In genomic region chr14:42671636-42672035, GRCh38 we compare ENCODE assay signal across 20 cellular contexts.
"Had no signal": no experiment of that assay in that cellular context is flagged by ENCODE, and none has a peak within 500 bp of the region (broad histone marks: within the 10 kb centered on the region; RNA-seq: fewer than 3 reads in every experiment).

No MANE protein-coding gene starts in this region.

- H3K27me3 ChIP-seq: esophagus squamous epithelium, gastroesophageal sphincter, left lung, stomach, transverse colon had no signal

- H3K4me3 ChIP-seq: esophagus squamous epithelium, gastroesophageal sphincter, left lung, lower lobe of right lung, prostate gland, skin epidermis, stomach, thoracic aorta, transverse colon had no signal

- H3K27ac Mint-ChIP-seq: immature natural killer cell, memory B cell, nephron had no signal

- H2AFZ ChIP-seq: parathyroid adenoma had no signal

- DNase-seq: cerebellar nuclear complex; dermis blood vessel endothelial cell; esophagus squamous epithelium; immature natural killer cell; left lung; lower lobe of right lung; midbrain; retina; stimulated activated naive CD4-positive, alpha-beta T cell; stomach; substantia nigra; transverse colon had no signal

- ATAC-seq: gastroesophageal sphincter, left lung, lower lobe of right lung, sciatic nerve had no signal

- H3K9me3 ChIP-seq: esophagus squamous epithelium, gastroesophageal sphincter, lower lobe of right lung, prostate gland, stomach, thoracic aorta, transverse colon had no signal

- H3K4me1 Mint-ChIP-seq: immature natural killer cell, memory B cell, nephron had no signal

- H3K4me1 ChIP-seq: esophagus squamous epithelium, gastroesophageal sphincter, left lung, lower lobe of right lung, parathyroid adenoma, prostate gland, stomach, transverse colon had no signal

- H3K27me3 Mint-ChIP-seq: memory B cell had no signal

- H3K27ac ChIP-seq: esophagus squamous epithelium, gastroesophageal sphincter, left lung, lower lobe of right lung, parathyroid adenoma, prostate gland, skin epidermis, stomach, thoracic aorta, transverse colon had no signal

- H3K4me3 Mint-ChIP-seq: immature natural killer cell, memory B cell, nephron had no signal

- H3K36me3 ChIP-seq: esophagus squamous epithelium, gastroesophageal sphincter, left lung, lower lobe of right lung, prostate gland, stomach, thoracic aorta, transverse colon had no signal

- H3K36me3 Mint-ChIP-seq: immature natural killer cell, memory B cell had no signal

- H3K9ac ChIP-seq: parathyroid adenoma had no signal
